In the genomic region with DNA sequence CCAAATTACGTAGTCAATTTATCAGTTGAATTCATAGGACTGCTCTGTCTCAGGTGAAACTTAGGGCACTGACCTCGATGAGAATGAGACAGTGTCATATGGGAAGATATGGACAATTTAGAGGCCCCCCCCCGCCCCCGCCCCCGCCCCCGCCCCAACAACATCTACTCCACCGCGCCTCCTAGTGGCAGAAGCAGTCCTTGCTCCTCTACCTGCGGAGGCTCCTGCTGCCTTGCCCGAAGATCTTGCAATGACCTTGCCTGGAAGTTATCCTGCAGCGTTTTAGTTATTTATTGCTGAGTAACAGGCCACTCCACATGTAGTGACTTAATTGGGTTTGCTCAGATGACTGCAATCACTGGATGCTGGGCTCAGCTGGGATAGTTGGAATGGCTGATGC, we compare ENCODE assay signal across 1 cellular context.
TF ChIP-seq lines count a peak whose summit lies in the region.

No MANE protein-coding gene starts in this region.

TF ChIP-seq in K562, 482 proteins besides CTCF, POLR2A, EP300 and RAD21 (continued from another document):
- peak; percentile 97 for TF ChIP-seq VEZF1 (CRISPR knock-in tag; IDR thresholded peaks at IDR 0.05)
- peak in 1 of 2 experiments; percentile 62; a peak in 1 of 4 replicates for TF ChIP-seq MAZ (CRISPR knock-in tag; conservative IDR thresholded peaks at IDR 0.05 in 1 of 2, IDR thresholded peaks at IDR 0.05 in 1 of 2)
- TF ChIP-seq ZNF696 (CRISPR knock-in tag; conservative IDR thresholded peaks at IDR 0.05), result no peak
- TF ChIP-seq COPS2 (conservative IDR thresholded peaks at IDR 0.05), result no peak
- peak; percentile 54; the same call in 1 of the 2 replicates for TF ChIP-seq ESRRA (IDR thresholded peaks at IDR 0.05; ENCODE audit: borderline replicate concordance, low read depth)
- TF ChIP-seq, protein P1, sequence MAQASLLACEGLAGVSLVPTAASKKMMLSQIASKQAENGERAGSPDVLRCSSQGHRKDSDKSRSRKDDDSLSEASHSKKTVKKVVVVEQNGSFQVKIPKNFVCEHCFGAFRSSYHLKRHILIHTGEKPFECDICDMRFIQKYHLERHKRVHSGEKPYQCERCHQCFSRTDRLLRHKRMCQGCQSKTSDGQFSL (CRISPR knock-in tag; IDR thresholded peaks at IDR 0.05), result no peak
- TF ChIP-seq, protein P1 (tag; IDR thresholded peaks at IDR 0.05), result peak in 1 of 2 experiments; percentile 87; a peak in 2 of 4 replicates
- no peak for TF ChIP-seq NR3C1 (CRISPR knock-in tag; IDR thresholded peaks at IDR 0.05)
- no peak for TF ChIP-seq ZNF140 (CRISPR knock-in tag; IDR thresholded peaks at IDR 0.05)
- TF ChIP-seq MAFK (IDR thresholded peaks at IDR 0.05; ENCODE audit: low read length), result no peak
- TF ChIP-seq EGR1 (conservative IDR thresholded peaks at IDR 0.05), result peak; percentile 38; the same call in 1 of the 2 replicates
- peak; percentile 18; the same call in 1 of the 2 replicates for TF ChIP-seq SMC3 (conservative IDR thresholded peaks at IDR 0.05; ENCODE audit: insufficient read depth, low read depth, low read length)
- no peak for TF ChIP-seq SAFB2 (IDR thresholded peaks at IDR 0.05; ENCODE audit: borderline replicate concordance, low read depth, low read length, severe bottlenecking)
- no peak for TF ChIP-seq FOXJ2 (tag; IDR thresholded peaks at IDR 0.05)
